12 cellular contexts compared by ENCODE assay signal in genomic region chr10:78928330-78928729, GRCh38.
DNase-seq lines count a peak whose midpoint lies in the region; ATAC-seq and TF ChIP-seq lines count a peak whose summit lies in the region.
"Had no signal": no experiment of that assay in that cellular context is flagged by ENCODE, and none has a peak within 500 bp of the region (broad histone marks: within the 10 kb centered on the region; RNA-seq: fewer than 3 reads in every experiment).

No MANE protein-coding gene starts in this region.

- no peak overlapping the region for H2BK5ac ChIP-seq in neuronal stem cell (ENCODE audit: low read length)

- no peak overlapping the region for H4K8ac ChIP-seq in neuronal stem cell (ENCODE audit: low read depth, low read length)

- H2BK12ac ChIP-seq in neuronal stem cell (ENCODE audit: low read length) = no peak overlapping the region

- no peak overlapping the region for H3K18ac ChIP-seq in neuronal stem cell (ENCODE audit: low read length)

- H3K9ac ChIP-seq in HCT116 (ENCODE audit: low read length) (no peak overlapping the region), neuronal stem cell (ENCODE audit: low read depth, low read length, poor library complexity) (no peak overlapping the region)

- H3K4me3 ChIP-seq in HCT116 (replicated peaks in 1 of 2; ENCODE audit: low read depth in 1 of 2, low read length in 2 of 2) (no peak overlapping the region), PC-9 (no peak overlapping the region), neuronal stem cell (ENCODE audit: low read length in 2 of 2) (no peak overlapping the region)
- H3K4me3 ChIP-seq: HAP-1 had no signal

- H2BK15ac ChIP-seq in neuronal stem cell (ENCODE audit: low read length) = no peak overlapping the region

- ATAC-seq in HCT116 = no peak
- no peak for ATAC-seq in HG02588 (IDR thresholded peaks at IDR 0.05; ENCODE audit: unreplicated experiment)

- H3F3A ChIP-seq in PC-9 (ENCODE audit: insufficient read depth, low read depth) = peaks cover 56% of the 10 kb centered on the region

- DNase-seq in HCT116 (ENCODE audit: low read depth, low spot score) (no peak), PC-9 (no peak), neuronal stem cell (ENCODE audit: low spot score) (no peak), islet precursor cell (no peak)
- DNase-seq: ACHN; BE2C; C1 segment of cervical spinal cord; Caco-2; CD4-positive, alpha-beta T cell had no signal

- H2AK5ac ChIP-seq in neuronal stem cell (ENCODE audit: low read depth, low read length) = peak overlapping the region; percentile 23

- TF ChIP-seq POLR2A in HCT116 (IDR thresholded peaks at IDR 0.05; ENCODE audit: borderline replicate concordance, extremely low read depth, insufficient read depth, insufficient read length) = no peak

- intact Hi-C loops in HCT116 (cut with micrococcal nuclease) (loop anchor here (5.0 kb wide), 1 partner anchor 139 kb away; the partner anchor contains the start of gene ZMIZ1), PC-9 (cut with micrococcal nuclease; ENCODE audit: unreplicated experiment) (loop anchor here (5.0 kb wide), 3 partner anchors 131 to 306 kb away; no protein-coding TSS in a partner anchor)

- WGBS in neuronal stem cell (ENCODE audit: extremely low coverage in 2 of 2, insufficient read length in 2 of 2, insufficient replicate concordance in 1 of 2), 2 donors = no CpG with 5 or more reads among the region's 3 CpGs

- H3K79me1 ChIP-seq in neuronal stem cell (ENCODE audit: low read depth, low read length) = no peaks in the 10 kb centered on the region

- peak overlapping the region; percentile 73 for H3K27ac ChIP-seq in C4-2B
- H3K27ac ChIP-seq in HCT116 (ENCODE audit: low read depth, low read length) = no peak overlapping the region
- H3K27ac ChIP-seq in PC-9 = peak overlapping the region; percentile 88
- H3K27ac ChIP-seq in neuronal stem cell (replicated peaks; ENCODE audit: low read length) = no peak overlapping the region

- H3K27me3 ChIP-seq in HCT116 (ENCODE audit: insufficient read depth, low read length) (no peaks in the 10 kb centered on the region), PC-9 (ENCODE audit: insufficient read depth, low read depth) (no peaks in the 10 kb centered on the region), neuronal stem cell (ENCODE audit: control insufficient read depth in 3 of 3, insufficient read depth in 3 of 3, low read depth in 1 of 3, low read length in 3 of 3) (peaks cover 0 to 26% (median 0%) of the 10 kb centered on the region in 3 experiments)
- H3K27me3 ChIP-seq: BE2C had no signal

- H3K9me3 ChIP-seq in HCT116 (ENCODE audit: control insufficient read depth in 1 of 2, insufficient read depth in 1 of 2, low read depth in 1 of 2, low read length in 2 of 2) = no peaks in the 10 kb centered on the region
- H3K9me3 ChIP-seq in PC-9 (ENCODE audit: insufficient read depth, low read depth) = no peaks in the 10 kb centered on the region
- no peaks in the 10 kb centered on the region for H3K9me3 ChIP-seq in neuronal stem cell (replicated peaks in 1 of 2; ENCODE audit: control insufficient read depth in 2 of 2, insufficient read depth in 1 of 2, low read depth in 1 of 2, low read length in 2 of 2)
- H3K9me3 ChIP-seq: BE2C, Caco-2, HAP-1 had no signal

- H3K4me2 ChIP-seq in HCT116 (ENCODE audit: low read length) (no peak overlapping the region), PC-9 (peak overlapping the region; percentile 78), neuronal stem cell (ENCODE audit: insufficient read depth, low read length, poor library complexity, severe bottlenecking) (no peak overlapping the region)

- RAD21 ChIA-PET in HCT116 (lab: Charles Lee; ENCODE audit: low non-redundant PET in 1 of 2, low total read pairs in 2 of 2, uncharacterized antibody in 2 of 2, unreplicated experiment in 2 of 2) = no interaction called here

- H2AFZ ChIP-seq in HCT116 (ENCODE audit: low read depth, low read length, poor library complexity, severe bottlenecking) (no peak overlapping the region), PC-9 (no peak overlapping the region), neuronal stem cell (ENCODE audit: low read length) (no peak overlapping the region)

- H3K23ac ChIP-seq in neuronal stem cell (ENCODE audit: low read depth, low read length, poor library complexity) = no peak overlapping the region

- POLR2A ChIA-PET in HCT116 (lab: Charles Lee) = no interaction called here
- POLR2A ChIA-PET in PC-9 (lab: Charles Lee; ENCODE audit: unreplicated experiment) = no interaction called here

- no peaks in the 10 kb centered on the region for H3K9me2 ChIP-seq in HCT116 (ENCODE audit: insufficient read depth)
- H3K9me2 ChIP-seq in PC-9 (ENCODE audit: insufficient read depth) = no peaks in the 10 kb centered on the region

- H2BK120ac ChIP-seq in neuronal stem cell (ENCODE audit: low read depth, low read length) = no peak overlapping the region

- no peak overlapping the region for H3K14ac ChIP-seq in neuronal stem cell (ENCODE audit: low read length)

- TF ChIP-seq CTCF in C4-2B (conservative IDR thresholded peaks at IDR 0.05) = no peak
- TF ChIP-seq CTCF in HCT116 (IDR thresholded peaks at IDR 0.05 in 2 of 3, conservative IDR thresholded peaks at IDR 0.05 in 1 of 3; ENCODE audit: borderline replicate concordance in 1 of 3, insufficient read depth in 1 of 3, low read depth in 2 of 3, low read length in 2 of 3) = no peak
- no peak for TF ChIP-seq CTCF in PC-9 (conservative IDR thresholded peaks at IDR 0.05)

- peak; percentile 22; the same call in 1 of the 2 replicates for TF ChIP-seq RAD21 in HCT116 (IDR thresholded peaks at IDR 0.05; ENCODE audit: low read depth)

- no peak overlapping the region for H3K4ac ChIP-seq in neuronal stem cell (ENCODE audit: low read length)

- H3K36me3 ChIP-seq in HCT116 (ENCODE audit: control insufficient read depth in 1 of 2, insufficient read depth in 2 of 2, low read length in 2 of 2) (no peaks in the 10 kb centered on the region), PC-9 (ENCODE audit: low read depth) (no peaks in the 10 kb centered on the region), neuronal stem cell (replicated peaks in 1 of 2; ENCODE audit: control insufficient read depth in 2 of 2, insufficient read depth in 2 of 2, low read length in 2 of 2) (no peaks in the 10 kb centered on the region)
- H3K36me3 ChIP-seq: BE2C, HAP-1 had no signal

- H3K79me2 ChIP-seq in HCT116 (ENCODE audit: insufficient read depth, low read length) (no peaks in the 10 kb centered on the region), PC-9 (ENCODE audit: low read depth) (no peaks in the 10 kb centered on the region)

- H4K20me1 ChIP-seq in HCT116 (ENCODE audit: insufficient read depth) = no peaks in the 10 kb centered on the region
- no peaks in the 10 kb centered on the region for H4K20me1 ChIP-seq in PC-9 (ENCODE audit: insufficient read depth)

- H3K4me1 ChIP-seq in HCT116 (ENCODE audit: control insufficient read depth in 1 of 2, insufficient read depth in 2 of 2, low read length in 2 of 2) (peaks cover 22 to 62% of the 10 kb centered on the region in 2 experiments), PC-9 (replicated peaks; ENCODE audit: insufficient read depth) (peaks cover 99% of the 10 kb centered on the region), neuronal stem cell (ENCODE audit: control insufficient read depth in 2 of 2, insufficient read depth in 1 of 2, low read depth in 1 of 2, low read length in 2 of 2) (peaks cover 0 to 10% of the 10 kb centered on the region in 2 donors)
- H3K4me1 ChIP-seq: Caco-2, HAP-1 had no signal

- H4K91ac ChIP-seq in neuronal stem cell (ENCODE audit: low read depth, low read length, poor library complexity) = no peak overlapping the region

- CTCF ChIA-PET in HCT116 (lab: Charles Lee) = no interaction called here
- CTCF ChIA-PET in PC-9 (lab: Charles Lee) = no interaction called here

- BruUV-seq in HCT116 (replicated peaks; lab: Mats Ljungman, UMichigan) = no TSS peak
- BruUV-seq in PC-9 (replicated peaks; lab: Mats Ljungman, UMichigan) = no TSS peak

TF ChIP-seq in HCT116, 20 proteins besides CTCF, POLR2A, EP300 and RAD21:
- TF ChIP-seq EZH2phosphoT487 (IDR thresholded peaks at IDR 0.05; ENCODE audit: borderline replicate concordance) (no peak), JUND (IDR thresholded peaks at IDR 0.05) (no peak)

Comparison
In these comparisons a context has a peak if more than half of its experiments do, and no peak if none do; other contexts are left out.
1. H3K27ac ChIP-seq: peak in C4-2B (single experiment) and PC-9 (single experiment); none in HCT116 (single experiment) and neuronal stem cell (single experiment).